Comparison of ENCODE assay signal across 36 cellular contexts in the genomic region with DNA sequence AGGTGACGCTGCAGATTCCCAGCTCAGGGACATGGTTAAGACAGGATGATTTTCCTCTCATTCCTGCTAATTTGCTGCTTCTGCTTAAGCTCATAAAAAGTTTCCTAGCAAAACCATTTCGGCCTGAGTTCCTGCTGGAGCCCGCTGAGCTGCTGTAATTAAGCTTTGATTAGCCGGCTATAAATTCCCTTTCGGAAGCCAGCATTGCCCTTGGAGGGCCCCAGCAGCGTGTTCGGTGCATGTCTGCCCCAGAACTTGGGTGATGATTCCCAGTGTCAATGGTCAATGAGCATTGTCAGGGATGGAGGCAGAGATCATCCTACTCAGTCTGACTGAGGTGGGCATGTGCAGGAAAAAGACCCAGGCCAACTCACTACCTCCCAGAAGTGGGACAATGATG.
"Had no signal": no experiment of that assay in that cellular context is flagged by ENCODE, and none has a peak within 500 bp of the region (broad histone marks: within the 10 kb centered on the region; RNA-seq: fewer than 3 reads in every experiment).

No MANE protein-coding gene starts in this region.

- FAIRE-seq: RCC 7860, TTC549 had no signal

- H3K9me3 Mint-ChIP-seq: activated CD4-positive, alpha-beta T cell treated with anti-CD3 and anti-CD28 coated beads, Interleukin-2, amount 10 ng/mL, durations not matched to agents 7 days and 5 days; activated naive CD4-positive, alpha-beta T cell treated with anti-CD3 and anti-CD28 coated beads, Interleukin-2, amount 50 U/mL, for 24 hours; activated naive CD8-positive, alpha-beta T cell treated with anti-CD3 and anti-CD28 coated beads, Interleukin-2, amount 10 ng/mL, durations not matched to agents 7 days and 5 days; activated T-cell treated with anti-CD3 and anti-CD28 coated beads, Interleukin-2, amount 50 U/mL, for 24 hours; activated T-helper 2 cell treated with anti-CD3 and anti-CD28 coated beads, Interferon-gamma antibody, Interleukin-2, Interleukin-4, amounts not matched to agents 10 μg/mL and 5 μg/mL and 100 μg/mL, durations not matched to agents 14 hours and 24 hours and 36 hours; WTC11 had no signal

- H3K4me1 ChIP-seq: ascending aorta had no signal

- ATAC-seq: activated CD4-positive, alpha-beta T cell treated with anti-CD3 and anti-CD28 coated beads for 36 hours; activated CD4-positive, CD25-positive, alpha-beta regulatory T cell treated with anti-CD3 and anti-CD28 coated beads, Interleukin-2, amount 50 U/mL, for 24 hours; activated CD8-positive, alpha-beta T cell treated with anti-CD3 and anti-CD28 coated beads, Interleukin-2, amount 10 ng/mL, durations not matched to agents 7 days and 5 days; Right ventricle myocardium inferior; SK-N-SH treated with all-trans-retinoic acid at 6 μM for 48 hours; WTC11 had no signal

- H3K27me3 ChIP-seq: ascending aorta had no signal

- H3K4me3 Mint-ChIP-seq: activated CD4-positive, alpha-beta T cell treated with anti-CD3 and anti-CD28 coated beads for 36 hours; activated CD4-positive, alpha-beta T cell treated with anti-CD3 and anti-CD28 coated beads, Interleukin-2, amount 10 ng/mL, durations not matched to agents 7 days and 5 days; activated CD8-positive, alpha-beta T cell treated with anti-CD3 and anti-CD28 coated beads, Interleukin-2, amount 10 ng/mL, durations not matched to agents 7 days and 5 days; activated naive CD4-positive, alpha-beta T cell treated with anti-CD3 and anti-CD28 coated beads, Interleukin-2, amount 50 U/mL, for 24 hours; activated naive CD8-positive, alpha-beta T cell treated with anti-CD3 and anti-CD28 coated beads, Interleukin-2, amount 10 ng/mL, durations not matched to agents 7 days and 5 days; activated T-cell treated with anti-CD3 and anti-CD28 coated beads, Interleukin-2, amount 50 U/mL, for 24 hours; WTC11 had no signal

- H3K9me3 ChIP-seq: ascending aorta had no signal

- H3K27ac Mint-ChIP-seq: activated CD4-positive, alpha-beta T cell treated with anti-CD3 and anti-CD28 coated beads for 36 hours; activated CD4-positive, alpha-beta T cell treated with anti-CD3 and anti-CD28 coated beads, Interleukin-2, amount 10 ng/mL, durations not matched to agents 7 days and 5 days; activated CD8-positive, alpha-beta T cell treated with anti-CD3 and anti-CD28 coated beads, Interleukin-2, amount 10 ng/mL, durations not matched to agents 7 days and 5 days; activated naive CD4-positive, alpha-beta T cell treated with anti-CD3 and anti-CD28 coated beads, Interleukin-2, amount 50 U/mL, for 24 hours; activated naive CD8-positive, alpha-beta T cell treated with anti-CD3 and anti-CD28 coated beads, Interleukin-2, amount 10 ng/mL, durations not matched to agents 7 days and 5 days; activated T-cell treated with anti-CD3 and anti-CD28 coated beads, Interleukin-2, amount 50 U/mL, for 24 hours; activated T-helper 2 cell treated with anti-CD3 and anti-CD28 coated beads, Interferon-gamma antibody, Interleukin-2, Interleukin-4, amounts not matched to agents 10 μg/mL and 5 μg/mL and 100 μg/mL, durations not matched to agents 14 hours and 24 hours and 36 hours; WTC11 had no signal

- H3K4me3 ChIP-seq: ascending aorta, PC-9 had no signal

- H3K36me3 Mint-ChIP-seq: activated naive CD4-positive, alpha-beta T cell treated with anti-CD3 and anti-CD28 coated beads, Interleukin-2, amount 50 U/mL, for 24 hours; activated naive CD8-positive, alpha-beta T cell treated with anti-CD3 and anti-CD28 coated beads, Interleukin-2, amount 10 ng/mL, durations not matched to agents 7 days and 5 days; WTC11 had no signal

- H2AFZ ChIP-seq: PC-9 had no signal

- H3K36me3 ChIP-seq: ascending aorta had no signal

- H3K4me2 ChIP-seq: KMS-11, PC-9 had no signal

- H3K4me1 Mint-ChIP-seq: activated CD4-positive, alpha-beta T cell treated with anti-CD3 and anti-CD28 coated beads for 36 hours; activated CD4-positive, alpha-beta T cell treated with anti-CD3 and anti-CD28 coated beads, Interleukin-2, amount 10 ng/mL, durations not matched to agents 7 days and 5 days; activated naive CD4-positive, alpha-beta T cell treated with anti-CD3 and anti-CD28 coated beads, Interleukin-2, amount 50 U/mL, for 24 hours; activated naive CD8-positive, alpha-beta T cell treated with anti-CD3 and anti-CD28 coated beads, Interleukin-2, amount 10 ng/mL, durations not matched to agents 7 days and 5 days had no signal

- H3K27ac ChIP-seq: ascending aorta, KMS-11, PC-9, RWPE1 had no signal

- DNase-seq: activated CD4-positive, alpha-beta T cell treated with anti-CD3 and anti-CD28 coated beads for 36 hours; activated CD4-positive, alpha-beta T cell treated with anti-CD3 and anti-CD28 coated beads, Interleukin-2, amount 10 ng/mL, durations not matched to agents 7 days and 5 days; activated CD4-positive, alpha-beta T cell treated with anti-CD3 and anti-CD28 coated beads, Interleukin-2, amount 50 U/mL, for 48 hours; activated CD8-positive, alpha-beta T cell treated with anti-CD3 and anti-CD28 coated beads, Interleukin-2, amount 10 ng/mL, durations not matched to agents 7 days and 5 days; activated gamma-delta T cell; activated naive CD4-positive, alpha-beta T cell treated with Interleukin-2 at 50 U/mL for 16 hours; activated naive CD8-positive, alpha-beta T cell treated with anti-CD3 and anti-CD28 coated beads, Interleukin-2, amount 10 ng/mL, durations not matched to agents 7 days and 5 days; activated T-cell treated with anti-CD3 and anti-CD28 coated beads, Interleukin-2, amount 50 U/mL, for 24 hours; amygdala; MM.1S; MV-4-11; NCI-H1092; NCI-H1436 treated with DMSO at 0.1 percent for 48 hours; NCI-H187 treated with DMSO at 0.1 percent for 48 hours; NCI-H2081; NCI-H2171 treated with DMSO at 0.1 percent for 48 hours; NCI-H2227 treated with DMSO at 0.1 percent for 48 hours; NCI-H446; NCI-H526 treated with DMSO at 0.1 percent for 48 hours; NK-92 treated with Interleukin-12 subunit alpha and Interleukin-12 subunit beta, amount 100 ng/mL, for 24 hours; PC-9; SIG-M5; T-helper 1 cell; T-helper 2 cell; T1000 had no signal
